ENCODE assay signal across 23 cellular contexts in genomic region chr5:91283326-91283725, GRCh38.
DNase-seq lines count a peak whose midpoint lies in the region; ATAC-seq and TF ChIP-seq lines count a peak whose summit lies in the region.
"Had no signal": no experiment of that assay in that cellular context is flagged by ENCODE, and none has a peak within 500 bp of the region (broad histone marks: within the 10 kb centered on the region; RNA-seq: fewer than 3 reads in every experiment).

No MANE protein-coding gene starts in this region.

- TF ChIP-seq CTCF in HFFc6 (IDR thresholded peaks at IDR 0.05) (no peak), neutrophil (IDR thresholded peaks at IDR 0.05) (no peak), lower leg skin (IDR thresholded peaks at IDR 0.05) (no peak)

- H3K36me3 Mint-ChIP-seq in HFFc6 (ENCODE audit: low read depth) = peaks cover 4% of the 10 kb centered on the region; the same call in 1 of the 2 replicates

- H3K27me3 ChIP-seq in neutrophil = peaks cover 27% of the 10 kb centered on the region
- H3K27me3 ChIP-seq: brain microvascular endothelial cell had no signal

- no peak overlapping the region for H3K4me3 ChIP-seq in neutrophil (ENCODE audit: low read depth in 1 of 2, low read length in 1 of 2)
- H3K4me3 ChIP-seq in lower leg skin (ENCODE audit: low read depth, poor library complexity, severe bottlenecking) = no peak overlapping the region
- H3K4me3 ChIP-seq: GM12878, lung, neural progenitor cell, psoas muscle had no signal

- peak overlapping the region; percentile 28 for H3K27ac ChIP-seq in neutrophil
- H3K27ac ChIP-seq: brain microvascular endothelial cell, neural progenitor cell, psoas muscle had no signal

- H3K4me3 Mint-ChIP-seq in HFFc6 = no peak overlapping the region
- H3K4me3 Mint-ChIP-seq: activated B cell treated with CpG ODN at 0.5 μM for 24 hours, neural progenitor cell had no signal

- peaks cover 29 to 34% of the 10 kb centered on the region in 2 experiments for H3K4me1 ChIP-seq in neutrophil (ENCODE audit: control insufficient read depth in 1 of 2, insufficient read depth in 1 of 2, low read depth in 1 of 2, low read length in 1 of 2)

- ATAC-seq in HG02678 (IDR thresholded peaks at IDR 0.05; ENCODE audit: unreplicated experiment) = no peak
- ATAC-seq in GM18519 (IDR thresholded peaks at IDR 0.05; ENCODE audit: low FRiP score, unreplicated experiment) = no peak
- ATAC-seq: GM12878, psoas muscle, Right ventricle myocardium inferior had no signal

- H3K27me3 Mint-ChIP-seq in HFFc6 (ENCODE audit: insufficient read depth) = no peaks in the 10 kb centered on the region
- H3K27me3 Mint-ChIP-seq: activated B cell treated with CpG ODN at 0.5 μM for 24 hours had no signal

- no peaks in the 10 kb centered on the region for H3K9me3 ChIP-seq in neutrophil
- H3K9me3 ChIP-seq: psoas muscle had no signal

- H3K36me3 ChIP-seq in neutrophil = peaks cover 4% of the 10 kb centered on the region
- H3K36me3 ChIP-seq: brain microvascular endothelial cell, neural progenitor cell had no signal

- no peak for TF ChIP-seq POLR2A in lower leg skin (IDR thresholded peaks at IDR 0.05)

- intact Hi-C loops in lower leg skin (cut with DNase I; ENCODE audit: low total_unique reads) = loop anchor here (10.0 kb wide), 1 partner anchor 101 kb away; the partner anchor contains the start of gene ARRDC3

- peak overlapping the region; percentile 81 for H3K27ac Mint-ChIP-seq in HFFc6
- H3K27ac Mint-ChIP-seq: activated B cell treated with CpG ODN at 0.5 μM for 24 hours, neural progenitor cell had no signal

- DNase-seq in A172 (ENCODE audit: low spot score) (peak; percentile 49), HFFc6 (no peak), amniotic epithelial cell (ENCODE audit: low read depth) (peak; percentile 35), lower leg skin (ENCODE audit: low spot score in 2 of 2) (no peak), NCI-H1694 treated with DMSO at 0.1 percent for 48 hours (lab: John Stamatoyannopoulos, UW) (no peak)
- DNase-seq: activated B cell treated with CpG ODN at 0.5 μM for 24 hours; activated CD4-positive, alpha-beta T cell treated with anti-CD3 and anti-CD28 coated beads, Interleukin-2, amount 50 U/mL, for 48 hours; activated effector memory CD4-positive, alpha-beta T cell treated with anti-CD3 and anti-CD28 coated beads, Interleukin-2, amount 50 U/mL, for 16 hours; brain microvascular endothelial cell; C1 segment of cervical spinal cord; NCI-H1105; NCI-H2081; NCI-H345; NCI-H748 treated with DMSO at 0.1 percent for 48 hours; psoas muscle; SW 1271 had no signal

- 72 to 84% methylated on average over 4 of the region's 4 CpGs for WGBS in lower leg skin, 2 donors

- H3K4me1 Mint-ChIP-seq in HFFc6 (ENCODE audit: low read depth) = peaks cover 58% of the 10 kb centered on the region

- H3K9me3 Mint-ChIP-seq in HFFc6 = no peaks in the 10 kb centered on the region

Comparison
In these comparisons a context has a peak if more than half of its experiments do, and no peak if none do; other contexts are left out.
1. DNase-seq: peak in A172 (single experiment) and amniotic epithelial cell (single experiment); none in HFFc6 (single experiment), lower leg skin (0 of 2) and NCI-H1694 treated with DMSO at 0.1 percent for 48 hours (single experiment).